ENCODE assay signal across 27 cellular contexts in the genomic region with DNA sequence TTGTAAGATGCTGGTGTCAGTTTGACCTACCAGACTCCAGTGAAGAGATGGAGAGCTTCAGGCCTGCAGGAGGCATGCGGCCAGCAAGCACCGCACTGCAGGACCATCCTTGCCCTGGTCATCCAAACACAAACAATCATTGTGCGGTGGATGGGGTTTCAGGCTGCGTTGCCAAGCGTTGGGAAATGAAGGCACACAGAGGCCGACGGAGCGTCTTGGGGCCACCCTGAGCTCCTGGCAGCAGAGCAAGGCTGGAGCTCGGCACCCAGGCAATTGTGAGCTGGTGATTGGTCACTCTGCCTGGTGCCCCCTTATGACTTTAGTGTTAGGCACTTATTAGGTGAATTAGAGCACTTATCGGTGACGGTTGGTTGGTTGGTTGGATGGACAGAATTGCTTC.
"Had no signal": no experiment of that assay in that cellular context is flagged by ENCODE, and none has a peak within 500 bp of the region (broad histone marks: within the 10 kb centered on the region; RNA-seq: fewer than 3 reads in every experiment).

No MANE protein-coding gene starts in this region.

- H3K4me2 ChIP-seq: hepatocyte had no signal

- H3K9me3 Mint-ChIP-seq: natural killer cell treated with Interleukin-12 subunit alpha and Interleukin-12 subunit beta and Interleukin-15 and Interleukin-18, amount 100 ng/mL, for 72 hours; stimulated activated naive CD8-positive, alpha-beta T cell treated with anti-CD3 and anti-CD28 coated beads, Interleukin-15, Interleukin-2, amounts not matched to agents 100 ng/mL and 50 ng/mL, for 24 hours; type B pancreatic cell had no signal

- H3K9me3 ChIP-seq: heart right ventricle, left ventricle myocardium inferior, mucosa of descending colon, ovary, suprapubic skin, thoracic aorta, tibial artery, vagina had no signal

- H3K36me3 Mint-ChIP-seq: naive thymus-derived CD4-positive, alpha-beta T cell; natural killer cell treated with Interleukin-12 subunit alpha and Interleukin-12 subunit beta and Interleukin-15 and Interleukin-18, amount 100 ng/mL, for 72 hours; type B pancreatic cell had no signal

- H3K27me3 Mint-ChIP-seq: stimulated activated naive CD8-positive, alpha-beta T cell treated with anti-CD3 and anti-CD28 coated beads, Interleukin-15, Interleukin-2, amounts not matched to agents 100 ng/mL and 50 ng/mL, for 24 hours had no signal

- H3K36me3 ChIP-seq: heart right ventricle, left ventricle myocardium inferior, ovary, suprapubic skin, thoracic aorta, tibial artery, vagina had no signal

- H3K27ac ChIP-seq: heart right ventricle, hepatocyte, left ventricle myocardium inferior, ovary, skin epidermis, suprapubic skin, thoracic aorta, tibial artery, vagina had no signal

- H3K27ac Mint-ChIP-seq: naive thymus-derived CD4-positive, alpha-beta T cell; natural killer cell treated with Interleukin-12 subunit alpha and Interleukin-12 subunit beta and Interleukin-15 and Interleukin-18, amount 100 ng/mL, for 72 hours; progenitor cell of endocrine pancreas; stimulated activated naive CD8-positive, alpha-beta T cell treated with anti-CD3 and anti-CD28 coated beads, Interleukin-15, Interleukin-2, amounts not matched to agents 100 ng/mL and 50 ng/mL, for 24 hours had no signal

- H3K4me1 Mint-ChIP-seq: naive thymus-derived CD4-positive, alpha-beta T cell had no signal

- H3K4me3 ChIP-seq: heart right ventricle, hepatocyte, left ventricle myocardium inferior, lung, mucosa of descending colon, ovary, skin epidermis, suprapubic skin, thoracic aorta, tibial artery, vagina had no signal

- H3K4me1 ChIP-seq: heart right ventricle, left ventricle myocardium inferior, suprapubic skin, tibial artery had no signal

- DNase-seq: heart right ventricle; islet precursor cell; left ventricle myocardium inferior; mesendoderm; midbrain; mucosa of descending colon; naive thymus-derived CD4-positive, alpha-beta T cell; ovary; retina; right cardiac atrium; stimulated activated CD4-positive, alpha-beta T cell treated with anti-CD3 and anti-CD28 coated beads, Interleukin-12 subunit alpha, Interleukin-12 subunit beta, amount 100 ng/mL, for 4 hours; stimulated activated CD4-positive, alpha-beta T cell treated with anti-CD3 and anti-CD28 coated beads, Interleukin-15, amount 100 ng/mL, for 24 hours; stimulated activated CD4-positive, alpha-beta T cell treated with anti-CD3 and anti-CD28 coated beads, Interleukin-2, amount 100 ng/mL, for 24 hours; stimulated activated CD4-positive, alpha-beta T cell treated with anti-CD3 and anti-CD28 coated beads, Interleukin-4, amount 100 ng/mL, for 1 hour; stimulated activated naive CD4-positive, alpha-beta T cell; tibial artery had no signal

- H3K4me3 Mint-ChIP-seq: naive thymus-derived CD4-positive, alpha-beta T cell; natural killer cell treated with Interleukin-12 subunit alpha and Interleukin-12 subunit beta and Interleukin-15 and Interleukin-18, amount 100 ng/mL, for 72 hours; stimulated activated naive CD8-positive, alpha-beta T cell treated with anti-CD3 and anti-CD28 coated beads, Interleukin-15, Interleukin-2, amounts not matched to agents 100 ng/mL and 50 ng/mL, for 24 hours; type B pancreatic cell had no signal

- H2AFZ ChIP-seq: hepatocyte had no signal

- ATAC-seq: heart right ventricle; mucosa of descending colon; naive thymus-derived CD4-positive, alpha-beta T cell; right cardiac atrium; sciatic nerve had no signal

- H3K27me3 ChIP-seq: hepatocyte, ovary, suprapubic skin, tibial artery, vagina had no signal
